ENCODE assay signal across 1 cellular context in the genomic region with DNA sequence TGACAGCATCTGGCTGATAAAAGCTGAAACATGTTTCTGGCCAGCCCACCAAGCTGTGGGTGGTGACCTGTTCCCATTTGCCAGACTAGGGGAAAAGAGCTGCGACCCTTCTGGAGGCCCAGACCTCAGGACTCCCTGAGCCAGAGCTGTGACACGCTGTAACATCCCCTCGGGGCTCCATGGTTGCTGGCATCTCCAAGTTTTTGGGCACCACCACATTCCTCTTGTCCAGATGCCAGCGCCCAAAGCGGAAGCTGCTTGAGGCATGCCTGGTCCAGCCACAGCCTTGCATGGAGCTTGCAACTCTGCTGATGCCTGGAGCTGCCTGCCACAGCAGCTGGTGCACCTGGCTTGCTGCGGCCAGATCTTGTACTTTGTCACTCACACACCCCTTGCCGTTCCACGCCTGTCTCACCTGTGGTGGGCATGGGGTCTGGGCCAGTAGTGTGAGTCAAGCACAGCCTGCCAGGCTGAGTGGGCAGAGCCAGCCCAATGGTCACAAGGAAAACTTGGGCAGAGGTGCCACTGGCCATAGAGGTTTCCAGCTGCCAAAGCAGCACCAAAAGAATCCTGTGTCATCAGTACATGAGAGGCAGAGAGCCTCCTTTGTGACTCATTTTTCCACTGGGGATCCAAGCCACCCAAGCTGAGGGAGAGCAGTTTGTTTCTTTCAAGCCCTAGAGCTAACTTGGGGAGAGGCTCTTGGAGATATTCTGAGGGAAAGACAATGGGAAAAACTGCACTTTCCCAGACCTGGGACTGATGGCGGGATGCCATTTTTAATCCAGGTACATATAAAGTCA.
TF ChIP-seq lines count a peak whose summit lies in the region.

No MANE protein-coding gene starts in this region.

TF ChIP-seq in H1, 55 proteins besides CTCF, POLR2A, EP300 and RAD21:
- TF ChIP-seq TEAD4 (IDR thresholded peaks at IDR 0.05; ENCODE audit: low read depth, low read length) (no peak), CHD1 (IDR thresholded peaks at IDR 0.05; ENCODE audit: low read depth, low read length) (no peak), KDM5A (IDR thresholded peaks at IDR 0.05; ENCODE audit: low read length) (no peak), BACH1 (IDR thresholded peaks at IDR 0.05; ENCODE audit: low read length) (no peak)
